8 cellular contexts compared by ENCODE assay signal in the genomic region with DNA sequence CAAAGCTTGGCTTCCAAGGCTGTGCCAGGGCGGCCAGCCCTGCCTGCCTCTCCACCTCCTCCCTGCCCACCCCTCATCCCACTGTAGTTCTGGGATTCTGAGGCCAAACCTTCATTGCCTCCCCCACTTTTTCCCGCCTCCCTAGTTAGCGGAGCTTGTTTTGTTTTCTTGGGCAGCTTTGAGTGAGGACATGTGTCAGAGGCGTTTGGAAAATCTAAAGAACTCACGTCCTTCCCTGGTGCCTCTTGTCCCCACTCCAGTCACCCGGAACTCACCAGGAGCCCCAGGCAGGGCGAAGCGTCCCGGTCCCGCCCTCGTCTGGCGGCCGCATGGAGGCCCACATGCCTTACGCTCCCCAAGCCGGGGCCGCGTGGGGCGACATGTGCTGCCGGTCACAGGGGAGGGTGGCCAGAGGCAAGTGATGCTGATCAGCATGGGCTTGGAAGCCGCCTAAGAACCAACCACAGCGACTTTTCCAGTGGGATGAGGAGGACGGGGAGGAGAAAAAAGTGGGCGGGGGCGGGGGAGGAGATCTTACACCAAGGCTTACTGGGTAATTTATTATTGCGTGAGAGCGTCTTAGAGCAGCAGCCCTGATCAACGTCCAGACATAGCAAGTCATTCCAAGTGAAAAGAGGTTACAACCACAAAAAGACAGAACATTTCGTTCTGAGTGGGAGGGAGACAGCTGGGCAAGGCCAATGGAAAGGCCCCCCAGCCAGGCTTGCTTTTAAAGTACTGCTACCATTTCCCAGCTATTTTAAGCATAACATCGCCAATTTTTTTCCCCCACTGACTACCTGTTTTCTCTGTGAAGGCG. TPM values are rescaled to one million over a fixed set of nuclear protein-coding genes. Genes with fewer than 3 reads are reported as not detected.
DNase-seq lines count a peak whose midpoint lies in the region; ATAC-seq and TF ChIP-seq lines count a peak whose summit lies in the region.

No MANE protein-coding gene starts in this region.

- H3K27ac ChIP-seq in osteoblast (ENCODE audit: low read depth, low read length) = peak overlapping the region; percentile 90
- peak overlapping the region in 1 of 2 donors; percentile 99 for H3K27ac ChIP-seq in aorta (ENCODE audit: low read depth in 1 of 2, low read length in 2 of 2)

- DNase-seq in D341Med (ENCODE audit: low spot score) (peak; percentile 67), RPMI8226 (peak; percentile 77), foreskin fibroblast (peak; percentile 93 to 94), osteoblast (ENCODE audit: insufficient read length, low spot score, missing footprints) (no peak), aorta (peak; percentile 92 to 97)
- peak; percentile 53 for DNase-seq in activated naive CD4-positive, alpha-beta T cell treated with anti-CD3 and anti-CD28 coated beads for 36 hours

- H3K4me3 ChIP-seq in foreskin fibroblast (ENCODE audit: low read depth in 1 of 2, low read length in 2 of 2) = peak overlapping the region; percentile 54 to 62
- peak overlapping the region; percentile 68 for H3K4me3 ChIP-seq in osteoblast (ENCODE audit: insufficient read depth, low read length)
- H3K4me3 ChIP-seq in aorta (ENCODE audit: low read length in 2 of 2) = peak overlapping the region; percentile 11 to 63

- no peaks in the 10 kb centered on the region for H3K79me2 ChIP-seq in osteoblast (ENCODE audit: insufficient read depth, low read length)

- H3K27ac Mint-ChIP-seq in activated naive CD4-positive, alpha-beta T cell treated with anti-CD3 and anti-CD28 coated beads for 36 hours = peak overlapping the region; percentile 94

- TF ChIP-seq CTCF in foreskin fibroblast (IDR thresholded peaks at IDR 0.05; ENCODE audit: low read depth, low read length) (no peak), osteoblast (IDR thresholded peaks at IDR 0.05; ENCODE audit: extremely low read depth, low read depth, low read length) (no peak)

- H3K4me3 Mint-ChIP-seq in activated naive CD4-positive, alpha-beta T cell treated with anti-CD3 and anti-CD28 coated beads for 36 hours = peak overlapping the region; percentile 88

- H3K4me1 Mint-ChIP-seq in activated naive CD4-positive, alpha-beta T cell treated with anti-CD3 and anti-CD28 coated beads for 36 hours (ENCODE audit: low read depth) = peaks cover 61% of the 10 kb centered on the region

- no peaks in the 10 kb centered on the region for H3K27me3 Mint-ChIP-seq in activated naive CD4-positive, alpha-beta T cell treated with anti-CD3 and anti-CD28 coated beads for 36 hours (ENCODE audit: low read depth)

- intact Hi-C loops in activated naive CD4-positive, alpha-beta T cell treated with anti-CD3 and anti-CD28 coated beads for 36 hours (cut with micrococcal nuclease) = loop anchor here (2.0 kb wide), 1 partner anchor 172 kb away; no protein-coding TSS in a partner anchor
- intact Hi-C loops in aorta (cut with DNase I) = loop anchor here (2.0 kb wide), 2 partner anchors 38 to 40 kb away; no protein-coding TSS in a partner anchor

- peak overlapping the region; percentile 85 for H3K4me2 ChIP-seq in osteoblast (ENCODE audit: insufficient read depth, low read length)

- H3K9me3 Mint-ChIP-seq in activated naive CD4-positive, alpha-beta T cell treated with anti-CD3 and anti-CD28 coated beads for 36 hours = no peaks in the 10 kb centered on the region

- H3K36me3 Mint-ChIP-seq in activated naive CD4-positive, alpha-beta T cell treated with anti-CD3 and anti-CD28 coated beads for 36 hours (ENCODE audit: low read depth) = no peaks in the 10 kb centered on the region

- ATAC-seq in HG02870 (IDR thresholded peaks at IDR 0.05; ENCODE audit: unreplicated experiment) = peak; percentile 28
- peak; percentile 85 for ATAC-seq in aorta (ENCODE audit: low FRiP score)
- no peak for ATAC-seq in GM18517 (IDR thresholded peaks at IDR 0.05; ENCODE audit: unreplicated experiment)

- no peaks in the 10 kb centered on the region for H3K9me3 ChIP-seq in osteoblast (ENCODE audit: low read depth, low read length)
- H3K9me3 ChIP-seq in aorta (ENCODE audit: control insufficient read depth, low read length) = no peaks in the 10 kb centered on the region

- 1 to 29% methylated on average over 30 of the region's 30 CpGs for WGBS in aorta, 2 donors

- CTCF ChIA-PET in activated naive CD4-positive, alpha-beta T cell treated with anti-CD3 and anti-CD28 coated beads for 36 hours (lab: Charles Lee) = interaction anchor here (1.1 to 9.8 kb wide), 6 partner anchors 21 to 100 kb away, joined by 3 to 171 read pairs (median 4); a partner anchor contains a TSS

- no peaks in the 10 kb centered on the region for H3K36me3 ChIP-seq in osteoblast (ENCODE audit: insufficient read depth, low read length)
- H3K36me3 ChIP-seq in aorta (ENCODE audit: control insufficient read depth in 1 of 2, insufficient read depth in 2 of 2, low read length in 1 of 2) = no peaks in the 10 kb centered on the region

- H4K20me1 ChIP-seq in osteoblast (ENCODE audit: insufficient read depth, low read length) = no peaks in the 10 kb centered on the region

- peak overlapping the region; percentile 38 for H2AFZ ChIP-seq in osteoblast (ENCODE audit: low read length)

- H3K4me1 ChIP-seq in osteoblast (ENCODE audit: insufficient read depth, low read length) (peaks cover 45% of the 10 kb centered on the region), aorta (ENCODE audit: control insufficient read depth in 1 of 2, insufficient read depth in 2 of 2, low read length in 2 of 2) (peaks cover 0 to 6% of the 10 kb centered on the region in 2 donors)

- H3K27me3 ChIP-seq in osteoblast (ENCODE audit: insufficient read depth, low read length) = peaks cover 20% of the 10 kb centered on the region
- H3K27me3 ChIP-seq in aorta (ENCODE audit: control insufficient read depth in 1 of 2, insufficient read depth in 2 of 2, low read length in 1 of 2) = no peaks in the 10 kb centered on the region

RNA-seq across cellular contexts. Expression of a gene that starts 48.5 kb away (rescaled TPM):
- total RNA-seq in activated naive CD4-positive, alpha-beta T cell treated with anti-CD3 and anti-CD28 coated beads for 36 hours = 100 to 1,000 TPM; 195 to 196 TPM
- total RNA-seq in osteoblast (30.4 and 31.5 TPM in 2 replicates), aorta (10 to 100 TPM; 23.8 to 29.2 TPM)
- 10 to 100 TPM; 20.7 to 24.9 TPM for polyA plus RNA-seq in aorta
